In the genomic region with DNA sequence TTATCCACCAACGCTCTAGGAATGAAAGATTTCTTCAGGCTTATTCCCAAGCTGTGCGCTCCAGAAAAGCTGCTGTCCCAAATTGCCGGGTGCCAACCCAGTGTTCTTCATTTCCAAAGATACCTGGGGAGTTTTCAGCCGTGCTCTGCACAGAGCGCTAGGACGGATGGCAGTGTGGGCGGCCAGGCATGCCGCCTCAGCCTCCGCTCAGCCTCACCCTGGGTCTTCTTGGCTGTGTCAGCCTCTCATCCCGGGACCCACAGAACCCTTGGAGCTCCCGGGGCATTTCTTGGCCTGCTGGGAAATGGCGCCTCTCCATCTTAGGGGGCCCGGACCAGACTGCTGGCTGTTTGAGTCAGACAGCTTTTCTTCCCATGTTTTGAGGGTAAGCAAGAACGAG, we compare ENCODE assay signal across 25 cellular contexts.
"Had no signal": no experiment of that assay in that cellular context is flagged by ENCODE, and none has a peak within 500 bp of the region (broad histone marks: within the 10 kb centered on the region; RNA-seq: fewer than 3 reads in every experiment).

No MANE protein-coding gene starts in this region.

- H3K9ac ChIP-seq: SK-N-SH had no signal

- H3K36me3 ChIP-seq: ascending aorta, MG63, SJCRH30 had no signal

- H3K27ac Mint-ChIP-seq: activated CD4-positive, alpha-beta T cell treated with anti-CD3 and anti-CD28 coated beads, Interleukin-2, amount 10 ng/mL, durations not matched to agents 24 days and 14 days; activated CD8-positive, alpha-beta memory T cell treated with anti-CD3 and anti-CD28 coated beads, Interleukin-2, amount 10 ng/mL, durations not matched to agents 7 days and 5 days; activated naive CD4-positive, alpha-beta T cell treated with anti-CD3 and anti-CD28 coated beads, Interleukin-2, amount 50 U/mL, for 72 hours; activated naive CD8-positive, alpha-beta T cell treated with anti-CD3 and anti-CD28 coated beads, Interleukin-2, amount 50 U/mL, for 24 hours; activated T-cell treated with anti-CD3 and anti-CD28 coated beads, Interleukin-2, amount 50 U/mL, for 24 hours; activated T-helper 1 cell treated with anti-CD3 and anti-CD28 coated beads, Interleukin-12 subunit alpha, Interleukin-12 subunit beta, Interleukin-2, Interleukin-4 antibody, amounts not matched to agents 30 ng/mL and 10 ng/mL and 1 ng/mL, durations not matched to agents 14 hours and 24 hours and 36 hours had no signal

- H3K9me3 Mint-ChIP-seq: activated CD4-positive, alpha-beta T cell treated with anti-CD3 and anti-CD28 coated beads, Interleukin-2, amount 10 ng/mL, durations not matched to agents 24 days and 14 days; activated naive CD4-positive, alpha-beta T cell treated with anti-CD3 and anti-CD28 coated beads, Interleukin-2, amount 50 U/mL, for 72 hours; activated naive CD8-positive, alpha-beta T cell treated with anti-CD3 and anti-CD28 coated beads, Interleukin-2, amount 50 U/mL, for 24 hours; activated T-cell treated with anti-CD3 and anti-CD28 coated beads, Interleukin-2, amount 50 U/mL, for 24 hours; activated T-helper 1 cell treated with anti-CD3 and anti-CD28 coated beads, Interleukin-12 subunit alpha, Interleukin-12 subunit beta, Interleukin-2, Interleukin-4 antibody, amounts not matched to agents 30 ng/mL and 10 ng/mL and 1 ng/mL, durations not matched to agents 14 hours and 24 hours and 36 hours had no signal

- H3K9me3 ChIP-seq: ascending aorta, body of pancreas, MG63, SJCRH30, SK-N-SH had no signal

- H3K27me3 ChIP-seq: ascending aorta, body of pancreas had no signal

- H3K36me3 Mint-ChIP-seq: activated CD8-positive, alpha-beta memory T cell treated with anti-CD3 and anti-CD28 coated beads, Interleukin-2, amount 10 ng/mL, durations not matched to agents 7 days and 5 days; activated naive CD4-positive, alpha-beta T cell treated with anti-CD3 and anti-CD28 coated beads, Interleukin-2, amount 50 U/mL, for 72 hours had no signal

- H3K4me1 ChIP-seq: SJCRH30 had no signal

- ATAC-seq: activated CD8-positive, alpha-beta memory T cell treated with anti-CD3 and anti-CD28 coated beads, Interleukin-2, amount 10 ng/mL, durations not matched to agents 7 days and 5 days; activated naive CD4-positive, alpha-beta T cell treated with anti-CD3 and anti-CD28 coated beads, Interleukin-2, amount 50 U/mL, for 72 hours; activated naive CD8-positive, alpha-beta T cell treated with anti-CD3 and anti-CD28 coated beads, Interleukin-2, amount 50 U/mL, for 24 hours; body of pancreas; Right ventricle myocardium inferior had no signal

- H3K4me2 ChIP-seq: SK-N-SH had no signal

- H3K9me2 ChIP-seq: SK-N-SH had no signal

- H3K27ac ChIP-seq: ascending aorta, body of pancreas, SJCRH30 had no signal

- H3K4me3 Mint-ChIP-seq: activated CD4-positive, alpha-beta T cell treated with anti-CD3 and anti-CD28 coated beads, Interleukin-2, amount 10 ng/mL, durations not matched to agents 24 days and 14 days; activated CD8-positive, alpha-beta memory T cell treated with anti-CD3 and anti-CD28 coated beads, Interleukin-2, amount 10 ng/mL, durations not matched to agents 7 days and 5 days; activated naive CD8-positive, alpha-beta T cell treated with anti-CD3 and anti-CD28 coated beads, Interleukin-2, amount 50 U/mL, for 24 hours; activated T-cell treated with anti-CD3 and anti-CD28 coated beads, Interleukin-2, amount 50 U/mL, for 24 hours; activated T-helper 1 cell treated with anti-CD3 and anti-CD28 coated beads, Interleukin-12 subunit alpha, Interleukin-12 subunit beta, Interleukin-2, Interleukin-4 antibody, amounts not matched to agents 30 ng/mL and 10 ng/mL and 1 ng/mL, durations not matched to agents 14 hours and 24 hours and 36 hours had no signal

- H3K4me3 ChIP-seq: ascending aorta, body of pancreas, MG63, SJCRH30 had no signal

- DNase-seq: activated CD4-positive, alpha-beta T cell treated with anti-CD3 and anti-CD28 coated beads, Interleukin-2, amount 10 ng/mL, durations not matched to agents 24 days and 14 days; activated CD4-positive, alpha-beta T cell treated with anti-CD3 and anti-CD28 coated beads, Interleukin-2, amount 50 U/mL, for 48 hours; activated CD4-positive, CD25-positive, alpha-beta regulatory T cell treated with anti-CD3 and anti-CD28 coated beads, Interleukin-2, amount 50 U/mL, for 72 hours; activated CD8-positive, alpha-beta memory T cell treated with anti-CD3 and anti-CD28 coated beads, Interleukin-2, amount 10 ng/mL, durations not matched to agents 7 days and 5 days; activated effector memory CD4-positive, alpha-beta T cell treated with Interleukin-2 at 50 U/mL for 16 hours; activated naive CD4-positive, alpha-beta T cell treated with Interleukin-2 at 50 U/mL for 16 hours; activated naive CD8-positive, alpha-beta T cell treated with anti-CD3 and anti-CD28 coated beads, Interleukin-2, amount 50 U/mL, for 24 hours; activated T-cell treated with anti-CD3 and anti-CD28 coated beads, Interleukin-2, amount 50 U/mL, for 24 hours; amniotic stem cell; body of pancreas; central memory CD4-positive, alpha-beta T cell; MG63; MV-4-11; NCI-H1092 treated with DMSO at 0.1 percent for 48 hours; NCI-H1417 treated with DMSO at 0.1 percent for 48 hours; NCI-H2029; NCI-H2107; RPMI8226; SJCRH30; SK-N-SH; T-helper 1 cell had no signal
